8 cellular contexts compared by ENCODE assay signal in the genomic region with DNA sequence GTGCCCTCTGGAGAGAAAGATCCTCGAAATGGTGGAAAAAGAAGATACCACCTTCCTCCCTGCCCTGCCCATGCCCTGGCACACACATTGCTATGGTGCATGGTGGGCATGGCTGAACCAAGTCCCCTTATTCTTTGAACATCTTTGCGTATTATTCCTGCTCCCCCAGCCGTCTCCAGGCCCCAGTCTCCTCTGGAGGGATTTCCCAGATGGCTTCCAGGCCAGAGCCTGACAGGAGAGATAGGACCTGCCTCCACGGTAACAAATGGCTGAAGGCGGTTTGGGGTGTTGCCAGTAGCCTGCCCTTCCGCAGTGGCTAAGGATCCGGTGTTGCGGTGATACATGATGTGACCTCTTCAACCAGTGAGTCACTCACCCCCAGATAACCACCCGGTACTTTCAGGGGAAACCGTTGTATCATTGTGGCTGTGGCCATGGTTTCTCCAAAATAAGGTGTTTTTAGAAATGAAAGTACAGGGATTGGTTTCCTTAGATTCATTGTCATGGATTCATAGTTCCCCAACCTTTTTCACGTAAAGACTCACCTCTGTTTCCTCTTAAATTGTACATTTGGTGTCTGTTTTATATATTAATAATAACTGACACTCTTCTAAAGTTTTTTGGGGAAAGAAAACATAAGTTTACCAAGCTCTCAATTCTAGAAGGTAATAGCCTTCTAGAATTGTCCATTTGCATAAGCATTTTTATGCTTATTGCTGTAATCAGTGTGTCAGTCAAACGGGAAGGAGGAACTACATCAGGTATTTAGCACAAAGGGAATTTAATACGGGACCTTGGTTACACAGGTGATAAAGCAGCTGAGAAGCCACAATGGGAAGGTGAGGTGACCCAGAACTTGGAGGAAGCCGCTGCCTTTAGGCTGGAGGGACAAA. TPM values are rescaled to one million over a fixed set of nuclear protein-coding genes. Genes with fewer than 3 reads are reported as not detected.
DNase-seq lines count a peak whose midpoint lies in the region; ATAC-seq and TF ChIP-seq lines count a peak whose summit lies in the region.

No MANE protein-coding gene starts in this region.

- no peaks in the 10 kb centered on the region for H3K27me3 Mint-ChIP-seq in T-cell

- ATAC-seq in GM19351 (IDR thresholded peaks at IDR 0.05; ENCODE audit: unreplicated experiment) = peak; percentile 90
- ATAC-seq in HG03469 (IDR thresholded peaks at IDR 0.05; ENCODE audit: unreplicated experiment) = peak; percentile 58
- ATAC-seq in T-cell (replicated peaks in 1 of 4) = peak; percentile 78 to 88 (median 84)

- POLR2A ChIA-PET in AG04450 (lab: Yijun Ruan, JAX) (interaction anchor here (0.9 to 1.4 kb wide), 3 partner anchors 16 to 18 kb away, joined by 3 to 7 read pairs (median 4); no protein-coding TSS in a partner anchor), T-cell (lab: Charles Lee) (interaction anchor here in 1 of 2 donors (0.6 kb wide), 1 partner anchor 1186 kb away, joined by 4 read pairs; a partner anchor contains a TSS)

- peak overlapping the region; percentile 74 to 92 for H3K27ac Mint-ChIP-seq in T-cell

- no peaks in the 10 kb centered on the region for H3K9me3 Mint-ChIP-seq in T-cell

- H3K27me3 ChIP-seq in AG04450 (ENCODE audit: control insufficient read depth, insufficient read depth, low read length) = no peaks in the 10 kb centered on the region

- peaks cover 32% of the 10 kb centered on the region for H3K36me3 Mint-ChIP-seq in T-cell

- H3K9me3 ChIP-seq in AG04450 (ENCODE audit: control insufficient read depth, insufficient read depth, low read length) = no peaks in the 10 kb centered on the region

- DNase-seq in AG04450 (ENCODE audit: low read depth, low spot score) (peak; percentile 86), T-cell (peak in 33 of 34 experiments; percentile 40 to 72 (median 58)), astrocyte of the spinal cord (ENCODE audit: low read depth, low spot score) (peak; percentile 96), lung microvascular endothelial cell (ENCODE audit: low read depth in 2 of 2) (peak; percentile 98 to 99), stromal cell of bone marrow (ENCODE audit: low read depth) (peak; percentile 57), NCI-H524 treated with DMSO at 0.1 percent for 48 hours (lab: John Stamatoyannopoulos, UW) (no peak)

- H3K4me3 ChIP-seq in AG04450 (ENCODE audit: low read depth, low read length) = peak overlapping the region; percentile 37
- no peak overlapping the region for H3K4me3 ChIP-seq in astrocyte of the spinal cord (ENCODE audit: low read depth, low read length)

- peaks cover 69 to 99% (median 95%) of the 10 kb centered on the region in 3 donors for H3K4me1 Mint-ChIP-seq in T-cell

- in situ Hi-C loops in astrocyte of the spinal cord (cut with HindIII; ENCODE audit: low sequenced_read_pairs) = no loop called here

- peak overlapping the region; percentile 73 for H3K27ac ChIP-seq in AG04450 (ENCODE audit: low read depth, low read length)

- TF ChIP-seq CTCF in AG04450 (IDR thresholded peaks at IDR 0.05; ENCODE audit: low read depth, low read length) (no peak), astrocyte of the spinal cord (IDR thresholded peaks at IDR 0.05; ENCODE audit: low read depth, low read length) (no peak)

- peak overlapping the region; percentile 58 to 76 (median 61) for H3K4me3 Mint-ChIP-seq in T-cell

- CTCF ChIA-PET in AG04450 (lab: Charles Lee) = interaction anchor here (0.6 to 1.5 kb wide), 2 partner anchors 244 to 342 kb away, joined by 3 read pairs; no protein-coding TSS in a partner anchor
- CTCF ChIA-PET in T-cell (lab: Charles Lee) = interaction anchor here (0.6 kb wide), 2 partner anchors 10 to 49 kb away, joined by 3 read pairs; no protein-coding TSS in a partner anchor

RNA-seq across cellular contexts. Expression of a gene that starts 25.9 kb away (rescaled TPM):
- polyA plus RNA-seq in AG04450 (2011; rRNA removed) = 115 and 138 TPM in 2 replicates
- 168 and 203 TPM in 2 replicates for polyA minus RNA-seq in AG04450 (2011; rRNA and poly(A)+ RNA removed)
- total RNA-seq in T-cell = 100 to 1,000 TPM in 3 of 5 donors, 10 to 100 TPM in 2; 55.4 to 159 (median 110) TPM
- total RNA-seq in lung microvascular endothelial cell = 5.4 and 12.0 TPM in 2 replicates
